ENCODE assay signal across 12 cellular contexts in genomic region chr2:137996158-137996557, GRCh38. TPM values are rescaled to one million over a fixed set of nuclear protein-coding genes. Genes with fewer than 3 reads are reported as not detected.
"Had no signal": no experiment of that assay in that cellular context is flagged by ENCODE, and none has a peak within 500 bp of the region (broad histone marks: within the 10 kb centered on the region; RNA-seq: fewer than 3 reads in every experiment).

No MANE protein-coding gene starts in this region.

RNA-seq across cellular contexts. Expression of gene HNMT, which starts 31.9 kb away (rescaled TPM):
- total RNA-seq: activated B cell treated with CpG ODN at 0.5 μM for 24 hours; activated CD4-positive, alpha-beta memory T cell treated with anti-CD3 and anti-CD28 coated beads for 36 hours; activated CD4-positive, alpha-beta memory T cell treated with anti-CD3 and anti-CD28 coated beads, Interleukin-2, amount 10 ng/mL, durations not matched to agents 7 days and 5 days; activated CD4-positive, alpha-beta T cell treated with anti-CD3 and anti-CD28 coated beads for 36 hours; activated CD4-positive, alpha-beta T cell treated with anti-CD3 and anti-CD28 coated beads, Interleukin-2, amount 10 ng/mL, durations not matched to agents 24 days and 14 days; activated CD4-positive, alpha-beta T cell treated with anti-CD3 and anti-CD28 coated beads, Interleukin-2, amount 10 ng/mL, durations not matched to agents 7 days and 5 days; activated CD8-positive, alpha-beta memory T cell treated with anti-CD3 and anti-CD28 coated beads for 36 hours; activated CD8-positive, alpha-beta memory T cell treated with anti-CD3 and anti-CD28 coated beads, Interleukin-2, amount 10 ng/mL, durations not matched to agents 7 days and 5 days; activated CD8-positive, alpha-beta T cell treated with anti-CD3 and anti-CD28 coated beads for 36 hours; activated CD8-positive, alpha-beta T cell treated with anti-CD3 and anti-CD28 coated beads, Interleukin-2, amount 10 ng/mL, durations not matched to agents 7 days and 5 days; T-helper 1 cell treated with Interleukin-12 subunit alpha and Interleukin-12 subunit beta and Interleukin-4 antibody, amounts not matched to agents 30 ng/mL and 1 ng/mL, for 36 hours; T-helper 2 cell treated with Interferon-gamma antibody and Interleukin-4, amounts not matched to agents 100 ng/mL and 5 ng/mL, for 36 hours had no signal
